ENCODE assay signal across 3 cellular contexts in the genomic region with DNA sequence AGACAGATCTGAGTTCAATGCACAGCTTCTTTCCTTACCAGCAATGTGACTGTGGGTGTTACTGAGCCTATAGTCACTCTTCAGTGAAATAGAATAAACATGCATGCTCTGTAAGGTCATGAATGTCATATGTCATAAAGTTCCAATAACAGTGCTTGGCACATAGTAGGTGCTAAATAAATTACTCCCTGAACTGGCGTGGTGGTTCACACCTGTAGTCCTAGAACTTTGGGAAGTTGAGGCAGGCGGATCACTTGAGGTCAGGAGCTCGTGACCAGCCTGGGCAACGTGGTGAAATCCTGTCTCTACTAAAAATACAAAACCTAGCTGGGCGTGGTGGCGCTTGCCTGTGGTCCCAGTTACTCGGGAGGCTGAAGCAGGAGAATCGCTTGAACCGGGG.
TF ChIP-seq lines count a peak whose summit lies in the region.

No MANE protein-coding gene starts in this region.

TF ChIP-seq in HEK293, 187 proteins besides CTCF, POLR2A, EP300 and RAD21:
- TF ChIP-seq ZNF274 (IDR thresholded peaks at IDR 0.05; ENCODE audit: low read length) (no peak), ZNF274 (tag by site-specific recombination; IDR thresholded peaks at IDR 0.05; ENCODE audit: borderline replicate concordance) (no peak), ZNF664 (tag by site-specific recombination; IDR thresholded peaks at IDR 0.05) (peak; percentile 55; the same call in 1 of the 2 replicates)
- TF ChIP-seq, protein P1, sequence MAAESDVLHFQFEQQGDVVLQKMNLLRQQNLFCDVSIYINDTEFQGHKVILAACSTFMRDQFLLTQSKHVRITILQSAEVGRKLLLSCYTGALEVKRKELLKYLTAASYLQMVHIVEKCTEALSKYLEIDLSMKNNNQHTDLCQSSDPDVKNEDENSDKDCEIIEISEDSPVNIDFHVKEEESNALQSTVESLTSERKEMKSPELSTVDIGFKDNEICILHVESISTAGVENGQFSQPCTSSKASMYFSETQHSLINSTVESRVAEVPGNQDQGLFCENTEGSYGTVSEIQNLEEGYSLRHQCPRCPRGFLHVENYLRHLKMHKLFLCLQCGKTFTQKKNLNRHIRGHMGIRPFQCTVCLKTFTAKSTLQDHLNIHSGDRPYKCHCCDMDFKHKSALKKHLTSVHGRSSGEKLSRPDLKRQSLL (tag by site-specific recombination; IDR thresholded peaks at IDR 0.05): no peak

TF ChIP-seq in IMR-90, 13 proteins besides CTCF, POLR2A, EP300 and RAD21:
- TF ChIP-seq FOS (IDR thresholded peaks at IDR 0.05; ENCODE audit: low read depth, low read length) (no peak), NFE2L2 (IDR thresholded peaks at IDR 0.05; ENCODE audit: low read depth, low read length) (no peak), BHLHE40 (IDR thresholded peaks at IDR 0.05; ENCODE audit: low read depth, low read length) (no peak), CEBPB (IDR thresholded peaks at IDR 0.05; ENCODE audit: low read depth, low read length) (no peak), MXI1 (IDR thresholded peaks at IDR 0.05; ENCODE audit: borderline replicate concordance, low read depth, low read length) (no peak), MAFK (IDR thresholded peaks at IDR 0.05; ENCODE audit: low read depth, low read length) (no peak), MAZ (IDR thresholded peaks at IDR 0.05; ENCODE audit: borderline replicate concordance, low read depth, low read length) (no peak), RCOR1 (IDR thresholded peaks at IDR 0.05; ENCODE audit: insufficient replicate concordance, low read length) (no peak), CHD1 (IDR thresholded peaks at IDR 0.05; ENCODE audit: low read depth, low read length) (no peak), RFX5 (IDR thresholded peaks at IDR 0.05; ENCODE audit: low read depth, low read length) (no peak), SMC3 (IDR thresholded peaks at IDR 0.05; ENCODE audit: low read depth, low read length) (no peak)
- TF ChIP-seq, protein P2, sequence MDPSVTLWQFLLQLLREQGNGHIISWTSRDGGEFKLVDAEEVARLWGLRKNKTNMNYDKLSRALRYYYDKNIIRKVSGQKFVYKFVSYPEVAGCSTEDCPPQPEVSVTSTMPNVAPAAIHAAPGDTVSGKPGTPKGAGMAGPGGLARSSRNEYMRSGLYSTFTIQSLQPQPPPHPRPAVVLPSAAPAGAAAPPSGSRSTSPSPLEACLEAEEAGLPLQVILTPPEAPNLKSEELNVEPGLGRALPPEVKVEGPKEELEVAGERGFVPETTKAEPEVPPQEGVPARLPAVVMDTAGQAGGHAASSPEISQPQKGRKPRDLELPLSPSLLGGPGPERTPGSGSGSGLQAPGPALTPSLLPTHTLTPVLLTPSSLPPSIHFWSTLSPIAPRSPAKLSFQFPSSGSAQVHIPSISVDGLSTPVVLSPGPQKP (IDR thresholded peaks at IDR 0.05; ENCODE audit: borderline replicate concordance, low read depth, low read length): no peak
- TF ChIP-seq, protein P3, sequence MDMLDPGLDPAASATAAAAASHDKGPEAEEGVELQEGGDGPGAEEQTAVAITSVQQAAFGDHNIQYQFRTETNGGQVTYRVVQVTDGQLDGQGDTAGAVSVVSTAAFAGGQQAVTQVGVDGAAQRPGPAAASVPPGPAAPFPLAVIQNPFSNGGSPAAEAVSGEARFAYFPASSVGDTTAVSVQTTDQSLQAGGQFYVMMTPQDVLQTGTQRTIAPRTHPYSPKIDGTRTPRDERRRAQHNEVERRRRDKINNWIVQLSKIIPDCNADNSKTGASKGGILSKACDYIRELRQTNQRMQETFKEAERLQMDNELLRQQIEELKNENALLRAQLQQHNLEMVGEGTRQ (IDR thresholded peaks at IDR 0.05; ENCODE audit: low read depth, low read length): no peak
TF ChIP-seq in IMR-90: peak in this region for 0.

TF ChIP-seq in GM12878, 131 proteins besides CTCF, POLR2A, EP300 and RAD21:
- no peak for TF ChIP-seq CREB1 (IDR thresholded peaks at IDR 0.05; ENCODE audit: low read depth)
- TF ChIP-seq, protein P4, sequence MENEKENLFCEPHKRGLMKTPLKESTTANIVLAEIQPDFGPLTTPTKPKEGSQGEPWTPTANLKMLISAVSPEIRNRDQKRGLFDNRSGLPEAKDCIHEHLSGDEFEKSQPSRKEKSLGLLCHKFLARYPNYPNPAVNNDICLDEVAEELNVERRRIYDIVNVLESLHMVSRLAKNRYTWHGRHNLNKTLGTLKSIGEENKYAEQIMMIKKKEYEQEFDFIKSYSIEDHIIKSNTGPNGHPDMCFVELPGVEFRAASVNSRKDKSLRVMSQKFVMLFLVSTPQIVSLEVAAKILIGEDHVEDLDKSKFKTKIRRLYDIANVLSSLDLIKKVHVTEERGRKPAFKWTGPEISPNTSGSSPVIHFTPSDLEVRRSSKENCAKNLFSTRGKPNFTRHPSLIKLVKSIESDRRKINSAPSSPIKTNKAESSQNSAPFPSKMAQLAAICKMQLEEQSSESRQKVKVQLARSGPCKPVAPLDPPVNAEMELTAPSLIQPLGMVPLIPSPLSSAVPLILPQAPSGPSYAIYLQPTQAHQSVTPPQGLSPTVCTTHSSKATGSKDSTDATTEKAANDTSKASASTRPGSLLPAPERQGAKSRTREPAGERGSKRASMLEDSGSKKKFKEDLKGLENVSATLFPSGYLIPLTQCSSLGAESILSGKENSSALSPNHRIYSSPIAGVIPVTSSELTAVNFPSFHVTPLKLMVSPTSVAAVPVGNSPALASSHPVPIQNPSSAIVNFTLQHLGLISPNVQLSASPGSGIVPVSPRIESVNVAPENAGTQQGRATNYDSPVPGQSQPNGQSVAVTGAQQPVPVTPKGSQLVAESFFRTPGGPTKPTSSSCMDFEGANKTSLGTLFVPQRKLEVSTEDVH (IDR thresholded peaks at IDR 0.05; ENCODE audit: low read depth, partially characterized antibody): no peak
- TF ChIP-seq DPF2 (IDR thresholded peaks at IDR 0.05): 0 out of 2 replicates have a peak, but pooled peaks have one; percentile 30
- TF ChIP-seq, protein P5, sequence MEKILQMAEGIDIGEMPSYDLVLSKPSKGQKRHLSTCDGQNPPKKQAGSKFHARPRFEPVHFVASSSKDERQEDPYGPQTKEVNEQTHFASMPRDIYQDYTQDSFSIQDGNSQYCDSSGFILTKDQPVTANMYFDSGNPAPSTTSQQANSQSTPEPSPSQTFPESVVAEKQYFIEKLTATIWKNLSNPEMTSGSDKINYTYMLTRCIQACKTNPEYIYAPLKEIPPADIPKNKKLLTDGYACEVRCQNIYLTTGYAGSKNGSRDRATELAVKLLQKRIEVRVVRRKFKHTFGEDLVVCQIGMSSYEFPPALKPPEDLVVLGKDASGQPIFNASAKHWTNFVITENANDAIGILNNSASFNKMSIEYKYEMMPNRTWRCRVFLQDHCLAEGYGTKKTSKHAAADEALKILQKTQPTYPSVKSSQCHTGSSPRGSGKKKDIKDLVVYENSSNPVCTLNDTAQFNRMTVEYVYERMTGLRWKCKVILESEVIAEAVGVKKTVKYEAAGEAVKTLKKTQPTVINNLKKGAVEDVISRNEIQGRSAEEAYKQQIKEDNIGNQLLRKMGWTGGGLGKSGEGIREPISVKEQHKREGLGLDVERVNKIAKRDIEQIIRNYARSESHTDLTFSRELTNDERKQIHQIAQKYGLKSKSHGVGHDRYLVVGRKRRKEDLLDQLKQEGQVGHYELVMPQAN (conservative IDR thresholded peaks at IDR 0.05): no peak
- TF ChIP-seq, protein P6, sequence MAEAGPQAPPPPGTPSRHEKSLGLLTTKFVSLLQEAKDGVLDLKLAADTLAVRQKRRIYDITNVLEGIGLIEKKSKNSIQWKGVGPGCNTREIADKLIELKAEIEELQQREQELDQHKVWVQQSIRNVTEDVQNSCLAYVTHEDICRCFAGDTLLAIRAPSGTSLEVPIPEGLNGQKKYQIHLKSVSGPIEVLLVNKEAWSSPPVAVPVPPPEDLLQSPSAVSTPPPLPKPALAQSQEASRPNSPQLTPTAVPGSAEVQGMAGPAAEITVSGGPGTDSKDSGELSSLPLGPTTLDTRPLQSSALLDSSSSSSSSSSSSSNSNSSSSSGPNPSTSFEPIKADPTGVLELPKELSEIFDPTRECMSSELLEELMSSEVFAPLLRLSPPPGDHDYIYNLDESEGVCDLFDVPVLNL (IDR thresholded peaks at IDR 0.05; ENCODE audit: low read depth, low read length): no peak
- no peak for TF ChIP-seq BACH1 (IDR thresholded peaks at IDR 0.05; ENCODE audit: borderline replicate concordance)
